In genomic region chr9:98419260-98419603, GRCh38 we compare ENCODE assay signal across 22 cellular contexts.
DNase-seq lines count a peak whose midpoint lies in the region; ATAC-seq, FAIRE-seq and TF ChIP-seq lines count a peak whose summit lies in the region.
"Had no signal": no experiment of that assay in that cellular context is flagged by ENCODE, and none has a peak within 500 bp of the region (broad histone marks: within the 10 kb centered on the region; RNA-seq: fewer than 3 reads in every experiment).

No MANE protein-coding gene starts in this region.

- no peak overlapping the region for H3K9ac ChIP-seq in K562 (ENCODE audit: insufficient read depth in 1 of 2, low read depth in 2 of 2, low read length in 2 of 2)
- H3K9ac ChIP-seq in trophoblast cell (ENCODE audit: low read length), result no peak overlapping the region

- peaks cover 3% of the 10 kb centered on the region for H3K9me3 Mint-ChIP-seq in stimulated activated memory B cell treated with anti-CD40 and anti-IgM and Interleukin-4, amounts not matched to agents 10 μg/mL and 1 μg/mL and 100 μg/mL, for 72 hours
- H3K9me3 Mint-ChIP-seq: IgD-negative memory B cell had no signal

- H3K9me3 ChIP-seq in K562 (replicated peaks; ENCODE audit: control insufficient read depth, insufficient read depth, low read depth, low read length), result no peaks in the 10 kb centered on the region
- peaks cover 1% of the 10 kb centered on the region for H3K9me3 ChIP-seq in trophoblast cell (ENCODE audit: insufficient read depth, low read depth, low read length)

- no peak overlapping the region for H3K4ac ChIP-seq in trophoblast cell (ENCODE audit: low read depth, low read length)

- no peaks in the 10 kb centered on the region for H3K9me1 ChIP-seq in K562 (ENCODE audit: control insufficient read depth, insufficient read depth, low read length)

- ATAC-seq in K562 (peak; percentile 60), HG02623 (IDR thresholded peaks at IDR 0.05; ENCODE audit: unreplicated experiment) (no peak)
- ATAC-seq in stimulated activated memory B cell treated with anti-CD40 and anti-IgM and Interleukin-4, amounts not matched to agents 10 μg/mL and 1 μg/mL and 100 μg/mL, for 72 hours, result no peak
- ATAC-seq: GM23338, HCT116, HepG2 had no signal

- H3K14ac ChIP-seq in trophoblast cell (ENCODE audit: low read length), result no peak overlapping the region

- POLR2A ChIA-PET in K562 (lab: Yijun Ruan, JAX), result interaction anchor here (1.0 to 1.2 kb wide), 2 partner anchors 10 kb away, joined by 3 to 5 read pairs; no protein-coding TSS in a partner anchor

- TF ChIP-seq POLR2A in K562 (conservative IDR thresholded peaks at IDR 0.05), result no peak

- peaks cover 11% of the 10 kb centered on the region in 2 experiments; a peak in 4 of 5 replicates for H3K4me1 ChIP-seq in K562 (replicated peaks in 1 of 2; ENCODE audit: control insufficient read depth in 2 of 2, insufficient read depth in 2 of 2, low read length in 2 of 2)
- H3K4me1 ChIP-seq in trophoblast cell (ENCODE audit: control insufficient read depth in 1 of 2, insufficient read depth in 2 of 2, low read length in 2 of 2), result no peaks in the 10 kb centered on the region

- no peaks in the 10 kb centered on the region for H3K36me3 Mint-ChIP-seq in stimulated activated memory B cell treated with anti-CD40 and anti-IgM and Interleukin-4, amounts not matched to agents 10 μg/mL and 1 μg/mL and 100 μg/mL, for 72 hours
- H3K36me3 Mint-ChIP-seq: CD4-positive, CD25-positive, alpha-beta regulatory T cell; CD8-positive, alpha-beta memory T cell had no signal

- no peaks in the 10 kb centered on the region for H3K4me1 Mint-ChIP-seq in stimulated activated memory B cell treated with anti-CD40 and anti-IgM and Interleukin-4, amounts not matched to agents 10 μg/mL and 1 μg/mL and 100 μg/mL, for 72 hours
- H3K4me1 Mint-ChIP-seq: B cell; CD4-positive, CD25-positive, alpha-beta regulatory T cell; CD8-positive, alpha-beta memory T cell had no signal

- no peak overlapping the region for H3K4me3 Mint-ChIP-seq in stimulated activated memory B cell treated with anti-CD40 and anti-IgM and Interleukin-4, amounts not matched to agents 10 μg/mL and 1 μg/mL and 100 μg/mL, for 72 hours
- H3K4me3 Mint-ChIP-seq: B cell; CD4-positive, CD25-positive, alpha-beta regulatory T cell; CD8-positive, alpha-beta memory T cell; GM23338; IgD-negative memory B cell had no signal

- H3K4me2 ChIP-seq in K562 (ENCODE audit: insufficient read depth, low read length), result no peak overlapping the region
- no peak overlapping the region for H3K4me2 ChIP-seq in trophoblast cell (ENCODE audit: low read length)
- H3K4me2 ChIP-seq: GM23338 had no signal

- H4K8ac ChIP-seq in trophoblast cell (ENCODE audit: low read depth, low read length), result no peak overlapping the region

- H3K36me3 ChIP-seq in K562 (ENCODE audit: control insufficient read depth, insufficient read depth, low read length) (no peaks in the 10 kb centered on the region), trophoblast cell (ENCODE audit: control insufficient read depth in 1 of 2, insufficient read depth in 2 of 2, low read length in 2 of 2) (no peaks in the 10 kb centered on the region)

- H2BK120ac ChIP-seq in trophoblast cell (ENCODE audit: insufficient read depth, low read length, poor library complexity), result no peak overlapping the region

- H4K20me1 ChIP-seq in K562 (replicated peaks; ENCODE audit: control insufficient read depth, insufficient read depth, low read length), result no peaks in the 10 kb centered on the region

- no peaks in the 10 kb centered on the region for H3K27me3 ChIP-seq in K562 (ENCODE audit: control insufficient read depth in 2 of 2, insufficient read depth in 2 of 2, low read length in 2 of 2)
- no peaks in the 10 kb centered on the region for H3K27me3 ChIP-seq in trophoblast cell (ENCODE audit: insufficient read depth, low read length)

- H2BK5ac ChIP-seq in trophoblast cell (ENCODE audit: low read depth, low read length, poor library complexity), result no peak overlapping the region

- H3K27me3 Mint-ChIP-seq in stimulated activated memory B cell treated with anti-CD40 and anti-IgM and Interleukin-4, amounts not matched to agents 10 μg/mL and 1 μg/mL and 100 μg/mL, for 72 hours, result peaks cover 47% of the 10 kb centered on the region
- H3K27me3 Mint-ChIP-seq: CD4-positive, CD25-positive, alpha-beta regulatory T cell had no signal

- 27% methylated on average over 5 of the region's 5 CpGs for WGBS in K562 (ENCODE audit: insufficient coverage, low coverage, missing lambda C conversion rate)
- no CpG with 5 or more reads among the region's 5 CpGs for WGBS in trophoblast cell (ENCODE audit: extremely low coverage, insufficient coverage, insufficient read length)

- no peak overlapping the region for H3K18ac ChIP-seq in trophoblast cell (ENCODE audit: low read length)

- DNase-seq in NCI-H82 (lab: John Stamatoyannopoulos, UW), result peak; percentile 70
- no peak for DNase-seq in NCI-H82 treated with DMSO at 0.1 percent for 48 hours (lab: John Stamatoyannopoulos, UW; ENCODE audit: unreplicated experiment)
- peak in 2 of 4 experiments; percentile 14 to 30 for DNase-seq in K562 (ENCODE audit: extremely low read depth in 1 of 4, low spot score in 3 of 4)
- DNase-seq in left kidney (ENCODE audit: low read depth, low spot score), result peak; percentile 16
- DNase-seq in trophoblast cell, result no peak
- DNase-seq: 8988T; CD4-positive, CD25-positive, alpha-beta regulatory T cell; CD8-positive, alpha-beta memory T cell; COR-L47; DMS153; DMS79; GDM1 had no signal

- no peak; a peak in 1 of 4 replicates for TF ChIP-seq RAD21 in K562 (CRISPR knock-in tag; conservative IDR thresholded peaks at IDR 0.05 in 1 of 2, IDR thresholded peaks at IDR 0.05 in 1 of 2)

- intact Hi-C loops in K562 (cut with micrococcal nuclease), result loop anchor here (10.0 kb wide), 1 partner anchor 104 kb away; no protein-coding TSS in a partner anchor

- H3K27ac Mint-ChIP-seq in stimulated activated memory B cell treated with anti-CD40 and anti-IgM and Interleukin-4, amounts not matched to agents 10 μg/mL and 1 μg/mL and 100 μg/mL, for 72 hours, result no peak overlapping the region
- H3K27ac Mint-ChIP-seq: B cell, GM23338 had no signal

- no peak overlapping the region for H2AFZ ChIP-seq in K562 (ENCODE audit: low read depth, low read length)
- no peak overlapping the region for H2AFZ ChIP-seq in trophoblast cell (ENCODE audit: insufficient read depth, low read length, poor library complexity)
- H2AFZ ChIP-seq: GM23338 had no signal

- peak; percentile 20 to 41 (median 25); a peak in 3 of 6 replicates for TF ChIP-seq CTCF in K562 (IDR thresholded peaks at IDR 0.05 in 2 of 3, conservative IDR thresholded peaks at IDR 0.05 in 1 of 3; ENCODE audit: insufficient read depth in 2 of 3, low read depth in 1 of 3, low read length in 3 of 3)

- no peak for FAIRE-seq in K562 (lab: Jason Lieb, UNC)
- FAIRE-seq: GM12892, GM18507, H54, HepG2 had no signal

- no TSS peak for BruUV-seq in K562 (replicated peaks; lab: Mats Ljungman, UMichigan)

- no peak overlapping the region for H4K91ac ChIP-seq in trophoblast cell (ENCODE audit: low read depth, low read length)

- no peak overlapping the region for H3K23ac ChIP-seq in trophoblast cell (ENCODE audit: low read length)

- no peaks in the 10 kb centered on the region for H3K79me2 ChIP-seq in K562 (ENCODE audit: control insufficient read depth, insufficient read depth, low read length)
- H3K79me2 ChIP-seq in trophoblast cell (ENCODE audit: control insufficient read depth, insufficient read depth, low read length, poor library complexity), result no peaks in the 10 kb centered on the region

- H2AK5ac ChIP-seq in trophoblast cell (ENCODE audit: low read length), result no peak overlapping the region

- no peak overlapping the region for H3K27ac ChIP-seq in K562 (ENCODE audit: extremely low read depth, low read depth, low read length)
- H3K27ac ChIP-seq in trophoblast cell (ENCODE audit: low read depth, low read length), result no peak overlapping the region

- no peak overlapping the region for H2BK12ac ChIP-seq in trophoblast cell (ENCODE audit: low read length)

- H4K12ac ChIP-seq in trophoblast cell (ENCODE audit: low read depth, low read length), result no peak overlapping the region

- H3K4me3 ChIP-seq in K562 (no peak overlapping the region), trophoblast cell (ENCODE audit: low read depth, low read length) (no peak overlapping the region)
- H3K4me3 ChIP-seq: GM23338 had no signal

- TF ChIP-seq EP300 in K562 (IDR thresholded peaks at IDR 0.05; ENCODE audit: low read length), result no peak

- CTCF ChIA-PET in K562 (lab: Yijun Ruan, JAX; ENCODE audit: low intra/inter-chr PET ratio), result no interaction called here

- H3K79me1 ChIP-seq in trophoblast cell (ENCODE audit: low read length), result no peaks in the 10 kb centered on the region

- in situ Hi-C loops in K562 (cut with MboI), result no loop called here

TF ChIP-seq in K562, 482 proteins besides CTCF, POLR2A, EP300 and RAD21:
- TF ChIP-seq CTCFL (IDR thresholded peaks at IDR 0.05; ENCODE audit: borderline replicate concordance, insufficient read depth, low read depth, low read length, poor library complexity, severe bottlenecking), result no peak
- no peak for TF ChIP-seq PHF20 (IDR thresholded peaks at IDR 0.05; ENCODE audit: partially characterized antibody)
- TF ChIP-seq DPF2 (IDR thresholded peaks at IDR 0.05), result 0 out of 2 replicates have a peak, but pooled peaks have one; percentile 15
- no peak for TF ChIP-seq ARHGAP35 (IDR thresholded peaks at IDR 0.05; ENCODE audit: partially characterized antibody)
- 0 out of 4 replicates have a peak, but pooled peaks of 1 of the 2 experiments have one; percentile 6 for TF ChIP-seq RCOR1 (IDR thresholded peaks at IDR 0.05; ENCODE audit: borderline replicate concordance in 1 of 2, low read depth in 2 of 2, low read length in 2 of 2)
- TF ChIP-seq ZNF79 (CRISPR knock-in tag; IDR thresholded peaks at IDR 0.05; ENCODE audit: low read depth), result no peak

Comparison
In these comparisons a context has a peak if more than half of its experiments do, and no peak if none do; other contexts are left out.
1. DNase-seq: peak in NCI-H82 (single experiment) and left kidney (single experiment); none in NCI-H82 treated with DMSO at 0.1 percent for 48 hours (single experiment) and trophoblast cell (0 of 2).